ENCODE assay signal across 15 cellular contexts in the genomic region with DNA sequence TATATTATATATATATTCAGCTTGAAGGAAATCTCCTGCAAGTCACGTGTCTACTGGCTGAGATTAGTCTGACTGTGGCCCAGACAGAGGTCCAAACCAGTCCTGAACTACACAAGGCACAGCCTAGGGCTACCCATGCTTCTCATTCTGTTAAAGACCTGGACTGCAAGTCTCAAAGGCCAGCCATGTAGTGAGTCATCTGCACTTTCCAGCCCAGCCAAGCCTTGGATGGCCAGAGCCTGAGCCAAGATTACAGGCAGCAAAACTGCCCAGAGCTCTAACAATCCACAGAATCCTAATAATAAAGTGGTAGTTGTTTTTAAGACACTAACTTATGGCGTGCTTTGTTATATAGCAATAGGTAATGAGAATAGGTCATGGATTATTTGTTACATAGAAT.
DNase-seq lines count a peak whose midpoint lies in the region; ATAC-seq and TF ChIP-seq lines count a peak whose summit lies in the region.
"Had no signal": no experiment of that assay in that cellular context is flagged by ENCODE, and none has a peak within 500 bp of the region (broad histone marks: within the 10 kb centered on the region; RNA-seq: fewer than 3 reads in every experiment).

No MANE protein-coding gene starts in this region.

- H3K4me1 ChIP-seq in PC-9 (replicated peaks; ENCODE audit: insufficient read depth): no peaks in the 10 kb centered on the region

- H3K79me2 ChIP-seq in PC-9 (ENCODE audit: low read depth): no peaks in the 10 kb centered on the region

- in situ Hi-C loops in brain microvascular endothelial cell (cut with HindIII; ENCODE audit: low pct_ligation_motif_present, low sequenced_read_pairs): no loop called here

- CTCF ChIA-PET in PC-9 (lab: Charles Lee): no interaction called here

- H3K36me3 ChIP-seq in brain microvascular endothelial cell (replicated peaks) (no peaks in the 10 kb centered on the region), PC-9 (ENCODE audit: low read depth) (no peaks in the 10 kb centered on the region)
- H3K36me3 ChIP-seq: thoracic aorta had no signal

- no peaks in the 10 kb centered on the region for H3K9me2 ChIP-seq in PC-9 (ENCODE audit: insufficient read depth)

- no peak overlapping the region for H3K4me2 ChIP-seq in PC-9

- no peaks in the 10 kb centered on the region for H3F3A ChIP-seq in PC-9 (ENCODE audit: insufficient read depth, low read depth)

- H3K27ac ChIP-seq in brain microvascular endothelial cell: no peak overlapping the region
- H3K27ac ChIP-seq in PC-9: no peak overlapping the region
- H3K27ac ChIP-seq: thoracic aorta had no signal

- no TSS peak for BruUV-seq in PC-9 (replicated peaks; lab: Mats Ljungman, UMichigan)

- H3K27me3 ChIP-seq in brain microvascular endothelial cell (replicated peaks) (no peaks in the 10 kb centered on the region), PC-9 (ENCODE audit: insufficient read depth, low read depth) (no peaks in the 10 kb centered on the region)

- intact Hi-C loops in PC-9 (cut with micrococcal nuclease; ENCODE audit: unreplicated experiment): no loop called here

- H3K9me3 ChIP-seq in PC-9 (ENCODE audit: insufficient read depth, low read depth): no peaks in the 10 kb centered on the region
- H3K9me3 ChIP-seq: thoracic aorta had no signal

- no peaks in the 10 kb centered on the region for H4K20me1 ChIP-seq in PC-9 (ENCODE audit: insufficient read depth)

- peak; percentile 61 for DNase-seq in GM04504 (ENCODE audit: low read depth)
- DNase-seq in brain microvascular endothelial cell: peak; percentile 68
- DNase-seq in hepatic stellate cell (ENCODE audit: low spot score): peak; percentile 29
- DNase-seq in retinal pigment epithelial cell (ENCODE audit: low read depth): peak; percentile 28
- no peak for DNase-seq in PC-9
- DNase-seq in GM10266 (ENCODE audit: extremely low spot score): no peak
- DNase-seq: activated CD4-positive, alpha-beta T cell treated with anti-CD3 and anti-CD28 coated beads, Interleukin-2, amount 10 ng/mL, durations not matched to agents 24 days and 14 days; activated naive CD4-positive, alpha-beta T cell; CD8-positive, alpha-beta T cell; effector memory CD8-positive, alpha-beta T cell; NCI-H526 had no signal

- POLR2A ChIA-PET in PC-9 (lab: Charles Lee; ENCODE audit: unreplicated experiment): no interaction called here

- ATAC-seq in GM21723 (IDR thresholded peaks at IDR 0.05; ENCODE audit: unreplicated experiment) (no peak), HG02623 (IDR thresholded peaks at IDR 0.05; ENCODE audit: unreplicated experiment) (no peak)
- ATAC-seq: CD8-positive, alpha-beta T cell; effector memory CD8-positive, alpha-beta T cell; GM12878 had no signal

- no peak overlapping the region for H2AFZ ChIP-seq in PC-9

- TF ChIP-seq CTCF in brain microvascular endothelial cell (IDR thresholded peaks at IDR 0.05; ENCODE audit: low read depth, low read length, missing control alignments) (no peak), retinal pigment epithelial cell (conservative IDR thresholded peaks at IDR 0.05; ENCODE audit: low read depth, low read length) (no peak), PC-9 (conservative IDR thresholded peaks at IDR 0.05) (no peak), GM10266 (IDR thresholded peaks at IDR 0.05; ENCODE audit: control insufficient read depth, insufficient read depth, low read depth, missing control alignments) (no peak)

- H3K4me3 ChIP-seq in brain microvascular endothelial cell (ENCODE audit: low read depth, low read length) (no peak overlapping the region), retinal pigment epithelial cell (ENCODE audit: low read length) (no peak overlapping the region), PC-9 (no peak overlapping the region)
- H3K4me3 ChIP-seq: GM12878, thoracic aorta had no signal

Comparison
In these comparisons a context has a peak if more than half of its experiments do, and no peak if none do; other contexts are left out.
1. DNase-seq: peak in GM04504 (single experiment), brain microvascular endothelial cell (single experiment), hepatic stellate cell (single experiment) and retinal pigment epithelial cell (single experiment); none in PC-9 (0 of 2) and GM10266 (single experiment).